ENCODE assay signal across 15 cellular contexts in the genomic region with DNA sequence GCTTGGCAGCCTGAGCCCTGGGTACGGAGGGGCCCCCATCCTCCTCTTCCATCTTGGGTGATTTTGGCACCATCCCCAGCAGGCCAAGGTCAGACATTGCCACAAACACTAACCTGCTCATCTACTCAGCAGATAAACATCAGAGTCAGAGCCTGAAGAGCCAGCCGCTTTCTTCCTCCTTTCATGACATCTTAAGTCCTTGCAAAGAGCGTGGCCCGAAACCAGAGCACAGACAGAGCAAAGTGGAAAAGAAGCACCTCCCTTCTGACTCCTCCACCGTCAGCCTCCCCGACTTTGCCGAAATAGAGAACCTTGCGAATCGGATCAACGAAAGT. TPM values are rescaled to one million over a fixed set of nuclear protein-coding genes. Genes with fewer than 3 reads are reported as not detected.
A peak's percentile ranks its signal among the peaks of the same experiment; 100 is the strongest.
DNase-seq lines count a peak whose midpoint lies in the region; ATAC-seq, FAIRE-seq and TF ChIP-seq lines count a peak whose summit lies in the region.
"Had no signal": no experiment of that assay in that cellular context is flagged by ENCODE, and none has a peak within 500 bp of the region (broad histone marks: within the 10 kb centered on the region; RNA-seq: fewer than 3 reads in every experiment).

No MANE protein-coding gene starts in this region.

- H3K36me3 Mint-ChIP-seq in stimulated activated naive CD8-positive, alpha-beta T cell treated with anti-CD3 and anti-CD28 coated beads, Interleukin-15, Interleukin-2, amounts not matched to agents 100 ng/mL and 50 ng/mL, for 24 hours (ENCODE audit: low read depth), result peaks cover 10% of the 10 kb centered on the region
- H3K36me3 Mint-ChIP-seq in activated T-cell treated with anti-CD3 and anti-CD28 coated beads, Interleukin-2, amount 50 U/mL, for 4 hours (ENCODE audit: insufficient read depth), result peaks cover 7% of the 10 kb centered on the region

- no peak for TF ChIP-seq EP300 in stomach (IDR thresholded peaks at IDR 0.05)

- H3K36me3 ChIP-seq in stomach, result peaks cover 0 to 20% (median 12%) of the 10 kb centered on the region in 4 donors
- H3K36me3 ChIP-seq: left lung had no signal

- ATAC-seq in stimulated activated naive CD8-positive, alpha-beta T cell treated with anti-CD3 and anti-CD28 coated beads, Interleukin-15, Interleukin-2, amounts not matched to agents 100 U/mL and 50 U/mL, for 24 hours, result no peak
- ATAC-seq in activated T-cell treated with anti-CD3 and anti-CD28 coated beads, Interleukin-2, amount 50 U/mL, for 4 hours, result no peak
- no peak for ATAC-seq in GM21360 (IDR thresholded peaks at IDR 0.05; ENCODE audit: unreplicated experiment)
- ATAC-seq: left lung, Right ventricle myocardium inferior had no signal

- WGBS in stomach, 5 donors, result 80 to 97% (median 85%) methylated on average over 9 to 10 of the region's 10 CpGs

- no peak for TF ChIP-seq CTCF in stomach (IDR thresholded peaks at IDR 0.05)

- no peak overlapping the region for H3K4me3 ChIP-seq in stomach
- H3K4me3 ChIP-seq: hepatocyte, smooth muscle cell had no signal

- H3K4me3 Mint-ChIP-seq in stimulated activated naive CD8-positive, alpha-beta T cell treated with anti-CD3 and anti-CD28 coated beads, Interleukin-15, Interleukin-2, amounts not matched to agents 100 ng/mL and 50 ng/mL, for 24 hours, result peak overlapping the region; percentile 96
- peak overlapping the region; percentile 91 for H3K4me3 Mint-ChIP-seq in activated T-cell treated with anti-CD3 and anti-CD28 coated beads, Interleukin-2, amount 50 U/mL, for 4 hours

- H3K4me1 Mint-ChIP-seq in stimulated activated naive CD8-positive, alpha-beta T cell treated with anti-CD3 and anti-CD28 coated beads, Interleukin-15, Interleukin-2, amounts not matched to agents 100 ng/mL and 50 ng/mL, for 24 hours (ENCODE audit: low read depth), result peaks cover 78% of the 10 kb centered on the region
- peaks cover 76% of the 10 kb centered on the region for H3K4me1 Mint-ChIP-seq in activated T-cell treated with anti-CD3 and anti-CD28 coated beads, Interleukin-2, amount 50 U/mL, for 4 hours (ENCODE audit: low read depth)

- DNase-seq in stimulated activated naive CD8-positive, alpha-beta T cell treated with anti-CD3 and anti-CD28 coated beads, Interleukin-15, Interleukin-2, amounts not matched to agents 100 U/mL and 50 U/mL, for 24 hours, result no peak
- DNase-seq in activated T-cell treated with anti-CD3 and anti-CD28 coated beads, Interleukin-2, amount 50 U/mL, for 4 hours, result no peak
- peak; percentile 15 for DNase-seq in effector CD4-positive, alpha-beta T cell
- DNase-seq in RCC 7860 (ENCODE audit: low spot score) (no peak), amygdala (lab: John Stamatoyannopoulos, UW) (no peak), stomach (no peak)
- DNase-seq: esophagus squamous epithelium, left lung, NCI-H2081 treated with DMSO at 0.1 percent for 48 hours had no signal

- FAIRE-seq in RCC 7860 (lab: Jason Lieb, UNC), result no peak

- H3K27ac ChIP-seq in stomach, result peak overlapping the region in 2 of 5 donors; percentile 26 to 38
- H3K27ac ChIP-seq: hepatocyte had no signal

- peak overlapping the region; percentile 38 for H3K27ac Mint-ChIP-seq in stimulated activated naive CD8-positive, alpha-beta T cell treated with anti-CD3 and anti-CD28 coated beads, Interleukin-15, Interleukin-2, amounts not matched to agents 100 ng/mL and 50 ng/mL, for 24 hours

- no peaks in the 10 kb centered on the region for H3K27me3 ChIP-seq in stomach
- H3K27me3 ChIP-seq: esophagus squamous epithelium, hepatocyte, left lung, upper lobe of left lung had no signal

- no peaks in the 10 kb centered on the region for H3K9me3 ChIP-seq in stomach
- H3K9me3 ChIP-seq: esophagus squamous epithelium, left lung, upper lobe of left lung had no signal

- H3K4me1 ChIP-seq in stomach, result peaks cover 20 to 39% (median 31%) of the 10 kb centered on the region in 4 donors

- intact Hi-C loops in stomach (cut with DNase I; ENCODE audit: low total_unique reads), result no loop called here

- peaks cover 4% of the 10 kb centered on the region for H3K27me3 Mint-ChIP-seq in stimulated activated naive CD8-positive, alpha-beta T cell treated with anti-CD3 and anti-CD28 coated beads, Interleukin-15, Interleukin-2, amounts not matched to agents 100 ng/mL and 50 ng/mL, for 24 hours
- H3K27me3 Mint-ChIP-seq in activated T-cell treated with anti-CD3 and anti-CD28 coated beads, Interleukin-2, amount 50 U/mL, for 4 hours (ENCODE audit: low read depth), result no peaks in the 10 kb centered on the region

- no peak for TF ChIP-seq POLR2A in stomach (IDR thresholded peaks at IDR 0.05)

- H3K9me3 Mint-ChIP-seq in stimulated activated naive CD8-positive, alpha-beta T cell treated with anti-CD3 and anti-CD28 coated beads, Interleukin-15, Interleukin-2, amounts not matched to agents 100 ng/mL and 50 ng/mL, for 24 hours, result no peaks in the 10 kb centered on the region
- H3K9me3 Mint-ChIP-seq in activated T-cell treated with anti-CD3 and anti-CD28 coated beads, Interleukin-2, amount 50 U/mL, for 4 hours, result no peaks in the 10 kb centered on the region

RNA-seq across cellular contexts. Expression of a gene that starts 32.8 kb away (rescaled TPM):
- total RNA-seq in activated T-cell treated with anti-CD3 and anti-CD28 coated beads, Interleukin-2, amount 50 U/mL, for 4 hours, result 10 to 100 TPM; 12.4 to 23.1 (median 15.7) TPM
- total RNA-seq in stomach, result 10 to 100 TPM in 3 of 5 donors, 1 to 10 TPM in 2; 6.2 to 23.9 (median 15.4) TPM
- 10 to 100 TPM in 2 of 3 donors, 1 to 10 TPM in 1; 4.0 to 39.0 (median 34.5) TPM for polyA plus RNA-seq in stomach
